In the genomic region with DNA sequence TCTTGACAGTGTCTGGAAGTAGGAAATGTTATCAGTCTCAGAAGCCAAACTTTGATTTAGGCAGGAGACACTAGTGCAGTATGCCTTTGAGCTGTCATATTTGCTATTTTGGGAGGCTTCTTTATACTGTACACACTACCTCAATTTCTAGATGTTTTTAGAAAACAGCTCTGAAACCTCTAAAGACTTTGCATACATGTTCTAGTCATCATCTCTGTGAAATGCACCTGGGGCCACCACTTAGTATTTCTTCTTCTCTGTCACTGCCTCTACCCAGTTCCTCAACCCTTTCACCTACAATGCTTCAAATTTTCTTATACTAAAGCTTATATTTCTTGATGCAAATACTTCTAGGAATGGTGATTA, we compare ENCODE assay signal across 12 cellular contexts. TPM values are rescaled to one million over a fixed set of nuclear protein-coding genes. Genes with fewer than 3 reads are reported as not detected.
DNase-seq lines count a peak whose midpoint lies in the region; ATAC-seq, FAIRE-seq and TF ChIP-seq lines count a peak whose summit lies in the region.
"Had no signal": no experiment of that assay in that cellular context is flagged by ENCODE, and none has a peak within 500 bp of the region (broad histone marks: within the 10 kb centered on the region; RNA-seq: fewer than 3 reads in every experiment).

No MANE protein-coding gene starts in this region.

- no peaks in the 10 kb centered on the region for H3K36me3 ChIP-seq in GM12878 (ENCODE audit: control insufficient read depth in 2 of 2, insufficient read depth in 2 of 2, low read length in 1 of 2)
- H3K36me3 ChIP-seq: brain microvascular endothelial cell had no signal

- no peak overlapping the region for H2AFZ ChIP-seq in GM12878 (ENCODE audit: control insufficient read depth, low read depth, low read length)

- FAIRE-seq in GM12878 (lab: Jason Lieb, UNC), result no peak

- H3K4me3 ChIP-seq in GM12878, result no peak overlapping the region
- H3K4me3 ChIP-seq: SK-N-MC had no signal

- no peak for TF ChIP-seq CTCF in GM12878 (IDR thresholded peaks at IDR 0.05 in 2 of 3, conservative IDR thresholded peaks at IDR 0.05 in 1 of 3; ENCODE audit: control insufficient read depth in 2 of 3, extremely low read depth in 1 of 3, insufficient read depth in 1 of 3, low read depth in 3 of 3, low read length in 3 of 3)

- H3K9me3 ChIP-seq in GM12878 (replicated peaks; ENCODE audit: control insufficient read depth, insufficient read depth, low read length), result no peaks in the 10 kb centered on the region

- H3K27ac ChIP-seq in GM12878 (ENCODE audit: control insufficient read depth, insufficient read depth), result no peak overlapping the region
- H3K27ac ChIP-seq: brain microvascular endothelial cell, SK-N-MC had no signal

- no peak for DNase-seq in GM12878 (ENCODE audit: low read depth, low spot score)
- DNase-seq in NCI-H2081 treated with DMSO at 0.1 percent for 48 hours (lab: John Stamatoyannopoulos, UW), result no peak
- DNase-seq in NCI-H526 treated with DMSO at 0.1 percent for 48 hours (lab: John Stamatoyannopoulos, UW), result no peak
- no peak for DNase-seq in DMS153 (lab: John Stamatoyannopoulos, UW)
- DNase-seq in NOMO-1 (lab: John Stamatoyannopoulos, UW; ENCODE audit: unreplicated experiment in 2 of 2), result no peak
- DNase-seq: brain microvascular endothelial cell, NCI-H1048 had no signal

- no TSS peak for BruUV-seq in GM12878 (replicated peaks; lab: Mats Ljungman, UMichigan)

- H3K79me2 ChIP-seq in GM12878 (ENCODE audit: control insufficient read depth, insufficient read depth, low read length), result no peaks in the 10 kb centered on the region

- no peak overlapping the region for H3K4me2 ChIP-seq in GM12878 (ENCODE audit: control insufficient read depth, insufficient read depth)

- TF ChIP-seq RAD21 in GM12878 (IDR thresholded peaks at IDR 0.05; ENCODE audit: insufficient read depth, low read depth, low read length), result no peak

- H3K4me1 ChIP-seq in GM12878 (ENCODE audit: control insufficient read depth, insufficient read depth, low read length), result peaks cover 3% of the 10 kb centered on the region

- CTCF ChIA-PET in GM12878 (lab: Yijun Ruan, JAX), result interaction anchor here (1.1 kb wide), 1 partner anchor 10 kb away, joined by 4 read pairs; no protein-coding TSS in a partner anchor

- H3K9ac ChIP-seq in GM12878 (ENCODE audit: control insufficient read depth, insufficient read depth, low read length), result no peak overlapping the region

- no peaks in the 10 kb centered on the region for H3K27me3 ChIP-seq in GM12878 (replicated peaks in 1 of 2; ENCODE audit: control insufficient read depth in 2 of 2, insufficient read depth in 2 of 2, low read length in 1 of 2)
- H3K27me3 ChIP-seq: brain microvascular endothelial cell had no signal

- no peaks in the 10 kb centered on the region for H4K20me1 ChIP-seq in GM12878 (ENCODE audit: control insufficient read depth, insufficient read depth)

- POLR2A ChIA-PET in GM12878 (lab: Charles Lee), result no interaction called here

- in situ Hi-C loops in GM12878 (cut with MboI), result loop anchor here (10.0 kb wide), 2 partner anchors 185 to 315 kb away; no protein-coding TSS in a partner anchor

- RAD21 ChIA-PET in GM12878 (lab: Charles Lee; ENCODE audit: unreplicated experiment), result no interaction called here

- TF ChIP-seq EP300 in GM12878 (IDR thresholded peaks at IDR 0.05; ENCODE audit: borderline replicate concordance in 1 of 2, control insufficient read depth in 1 of 2, low read depth in 2 of 2, low read length in 2 of 2), result no peak

- ATAC-seq in GM19025 (IDR thresholded peaks at IDR 0.05; ENCODE audit: low read depth, unreplicated experiment) (peak; percentile 87), GM21619 (IDR thresholded peaks at IDR 0.05; ENCODE audit: unreplicated experiment) (peak; percentile 92), HG03095 (IDR thresholded peaks at IDR 0.05; ENCODE audit: unreplicated experiment) (peak; percentile 96), GM12878 (no peak)
- ATAC-seq: activated CD4-positive, CD25-positive, alpha-beta regulatory T cell treated with anti-CD3 and anti-CD28 coated beads, Interleukin-2, amount 50 U/mL, for 24 hours had no signal

- intact Hi-C loops in GM12878 (cut with micrococcal nuclease; ENCODE audit: unreplicated experiment), result loop anchor here (10.0 kb wide), 1 partner anchor 65 kb away; no protein-coding TSS in a partner anchor

- TF ChIP-seq POLR2A in GM12878 (IDR thresholded peaks at IDR 0.05; ENCODE audit: low read depth, low read length), result no peak

- SMC1A ChIA-PET in GM12878 (lab: Charles Lee; ENCODE audit: uncharacterized antibody, unreplicated experiment), result interaction anchor here (0.8 to 1.4 kb wide), 2 partner anchors 16 to 17 kb away, joined by 3 read pairs; no protein-coding TSS in a partner anchor

TF ChIP-seq in GM12878, 131 proteins besides CTCF, POLR2A, EP300 and RAD21:
- TF ChIP-seq MEF2A (IDR thresholded peaks at IDR 0.05; ENCODE audit: insufficient read depth, low read depth, low read length) (peak; percentile 67; the same call in 1 of the 2 replicates), PAX5 (IDR thresholded peaks at IDR 0.05; ENCODE audit: borderline replicate concordance, low read depth, low read length) (no peak), NBN (IDR thresholded peaks at IDR 0.05) (no peak), RB1 (IDR thresholded peaks at IDR 0.05; ENCODE audit: borderline replicate concordance) (no peak), NFIC (IDR thresholded peaks at IDR 0.05; ENCODE audit: low read depth, low read length) (peak; percentile 41; the same call in 1 of the 2 replicates)

RNA-seq across cellular contexts. Expression of gene PLA2G4A, which starts 29.1 kb away (rescaled TPM):
- total RNA-seq in GM12878 (2013; cell fraction: nucleolus; rRNA removed), result 0.15 TPM in 1 of 2 replicates, not detected in the other
- total RNA-seq in GM12878 (2014; rRNA removed) (1.8 and 1.9 TPM in 2 replicates), GM12878 (2014; rRNA removed; fragmentation: Illumina TruSeq; extraction: Trizol) (1.9 TPM in 2 replicates), GM12878 (2021) (1.1 TPM in 2 replicates)
- polyA plus RNA-seq in GM12878 (2011; ENCODE audit: low read depth), result 0.58 TPM
- polyA plus RNA-seq in GM12878 (2011; rRNA removed) (not detected in 2 replicates), GM12878 (2014; fragmentation: Illumina TruSeq; extraction: Trizol) (1.5 and 1.7 TPM in 2 replicates), GM12878 (2014; fragmentation: Nextera tagmentation; extraction: Ambion mirVana) (1 to 10 TPM in 1 of 2 experiments, under 1 TPM in 1; 0.93 to 1.8 TPM), GM12878 (2014; rRNA removed) (0.70 and 0.96 TPM in 2 replicates), GM12878 (2016; fragmentation: Nextera tagmentation; extraction: Ambion mirVana) (1 to 10 TPM; 1.5 to 3.3 TPM)
- polyA plus RNA-seq in GM12878 (2011; cell fraction: cytosol; rRNA removed), result not detected in 2 replicates
- polyA plus RNA-seq in GM12878 (2011; cell fraction: nucleus; rRNA removed), result 0.04 TPM in 1 of 2 replicates, not detected in the other
- 0.72 and 2.1 TPM in 2 replicates for polyA plus RNA-seq in GM12878 (2012)
- polyA minus RNA-seq in GM12878 (2011; rRNA and poly(A)+ RNA removed), result not detected in 2 replicates
- polyA minus RNA-seq in GM12878 (2011; cell fraction: cytosol; rRNA and poly(A)+ RNA removed), result 0.80 TPM in 1 of 2 replicates, not detected in the other
- not detected in 2 replicates for polyA minus RNA-seq in GM12878 (2011; cell fraction: nucleus; rRNA and poly(A)+ RNA removed)
